18 cellular contexts compared by ENCODE assay signal in genomic region chr6:29725981-29726380, GRCh38. TPM values are rescaled to one million over a fixed set of nuclear protein-coding genes. Genes with fewer than 3 reads are reported as not detected.
DNase-seq lines count a peak whose midpoint lies in the region; ATAC-seq and TF ChIP-seq lines count a peak whose summit lies in the region.
"Had no signal": no experiment of that assay in that cellular context is flagged by ENCODE, and none has a peak within 500 bp of the region (broad histone marks: within the 10 kb centered on the region; RNA-seq: fewer than 3 reads in every experiment).

No MANE protein-coding gene starts in this region.

- peaks cover 48% of the 10 kb centered on the region for H3K36me3 Mint-ChIP-seq in activated naive CD4-positive, alpha-beta T cell treated with anti-CD3 and anti-CD28 coated beads for 36 hours (ENCODE audit: low read depth)
- peaks cover 40% of the 10 kb centered on the region for H3K36me3 Mint-ChIP-seq in T-cell
- peaks cover 52% of the 10 kb centered on the region for H3K36me3 Mint-ChIP-seq in stimulated activated memory B cell treated with anti-CD40 and anti-IgM and Interleukin-4, amounts not matched to agents 10 μg/mL and 1 μg/mL and 100 μg/mL, for 72 hours

- H3K4me1 Mint-ChIP-seq in activated naive CD4-positive, alpha-beta T cell treated with anti-CD3 and anti-CD28 coated beads for 36 hours (ENCODE audit: low read depth) = peaks cover 61% of the 10 kb centered on the region
- H3K4me1 Mint-ChIP-seq in T-cell = peaks cover 73 to 82% (median 81%) of the 10 kb centered on the region in 3 donors
- peaks cover 67% of the 10 kb centered on the region for H3K4me1 Mint-ChIP-seq in stimulated activated memory B cell treated with anti-CD40 and anti-IgM and Interleukin-4, amounts not matched to agents 10 μg/mL and 1 μg/mL and 100 μg/mL, for 72 hours

- POLR2A ChIA-PET in T-cell (lab: Charles Lee) = interaction anchor here (0.8 to 2.5 kb wide), 4 partner anchors 17 to 23 kb away, joined by 3 to 10 read pairs (median 6); no protein-coding TSS in a partner anchor

- intact Hi-C loops in activated naive CD4-positive, alpha-beta T cell treated with anti-CD3 and anti-CD28 coated beads for 36 hours (cut with micrococcal nuclease) = no loop called here
- intact Hi-C loops in stomach (cut with DNase I; ENCODE audit: low total_unique reads) = no loop called here

- WGBS in stomach, 5 donors = 71 to 87% (median 80%) methylated on average over 1 of the region's 1 CpG

- TF ChIP-seq POLR2A in stomach (IDR thresholded peaks at IDR 0.05) = no peak

- peak overlapping the region; percentile 90 for H3K4me3 Mint-ChIP-seq in activated naive CD4-positive, alpha-beta T cell treated with anti-CD3 and anti-CD28 coated beads for 36 hours
- H3K4me3 Mint-ChIP-seq in T-cell = peak overlapping the region; percentile 91 to 96 (median 94)
- H3K4me3 Mint-ChIP-seq in stimulated activated memory B cell treated with anti-CD40 and anti-IgM and Interleukin-4, amounts not matched to agents 10 μg/mL and 1 μg/mL and 100 μg/mL, for 72 hours = peak overlapping the region; percentile 92

- H3K27ac Mint-ChIP-seq in activated naive CD4-positive, alpha-beta T cell treated with anti-CD3 and anti-CD28 coated beads for 36 hours = peak overlapping the region; percentile 97
- peak overlapping the region; percentile 93 for H3K27ac Mint-ChIP-seq in T-cell
- peak overlapping the region; percentile 96 for H3K27ac Mint-ChIP-seq in stimulated activated memory B cell treated with anti-CD40 and anti-IgM and Interleukin-4, amounts not matched to agents 10 μg/mL and 1 μg/mL and 100 μg/mL, for 72 hours

- TF ChIP-seq CTCF in stomach (IDR thresholded peaks at IDR 0.05) = no peak

- ATAC-seq in T-cell (replicated peaks in 1 of 4) = no peak
- no peak for ATAC-seq in stimulated activated memory B cell treated with anti-CD40 and anti-IgM and Interleukin-4, amounts not matched to agents 10 μg/mL and 1 μg/mL and 100 μg/mL, for 72 hours
- ATAC-seq: K562 had no signal

- no peak for DNase-seq in activated naive CD4-positive, alpha-beta T cell treated with anti-CD3 and anti-CD28 coated beads for 36 hours
- no peak for DNase-seq in activated naive CD4-positive, alpha-beta T cell (lab: John Stamatoyannopoulos, UW)
- peak in 1 of 34 experiments; percentile 13 for DNase-seq in T-cell
- DNase-seq in effector memory CD4-positive, alpha-beta T cell = no peak
- no peak for DNase-seq in AG20443 (ENCODE audit: low spot score)
- no peak for DNase-seq in stimulated activated CD8-positive, alpha-beta memory T cell treated with anti-CD3 and anti-CD28 coated beads, Interleukin-4, amount 100 ng/mL, for 48 hours
- no peak for DNase-seq in stomach
- DNase-seq: dermis blood vessel endothelial cell; esophagus squamous epithelium; NCI-H1048; NCI-H82; stimulated activated CD4-positive, alpha-beta T cell treated with anti-CD3 and anti-CD28 coated beads, Interleukin-12 subunit alpha, Interleukin-12 subunit beta, amount 100 ng/mL, for 4 hours; substantia nigra had no signal

- TF ChIP-seq EP300 in stomach (IDR thresholded peaks at IDR 0.05) = no peak

- H3K4me1 ChIP-seq in effector memory CD4-positive, alpha-beta T cell (ENCODE audit: control insufficient read depth, insufficient read depth, low read length, poor library complexity, severe bottlenecking) = peaks cover 45% of the 10 kb centered on the region
- peaks cover 0 to 27% (median 22%) of the 10 kb centered on the region in 4 donors for H3K4me1 ChIP-seq in stomach
- H3K4me1 ChIP-seq: prostate gland had no signal

- H3K27ac ChIP-seq in effector memory CD4-positive, alpha-beta T cell (ENCODE audit: insufficient read depth, low read length, poor library complexity, severe bottlenecking) = peak overlapping the region; percentile 99
- peak overlapping the region in 1 of 5 donors; percentile 4 for H3K27ac ChIP-seq in stomach
- H3K27ac ChIP-seq: HL-60, prostate gland, VCaP had no signal

- no peaks in the 10 kb centered on the region for H3K27me3 ChIP-seq in effector memory CD4-positive, alpha-beta T cell (replicated peaks; ENCODE audit: control insufficient read depth, insufficient read depth, low read length, poor library complexity, severe bottlenecking)
- H3K27me3 ChIP-seq in stomach = no peaks in the 10 kb centered on the region
- H3K27me3 ChIP-seq: esophagus squamous epithelium had no signal

- no peaks in the 10 kb centered on the region for H3K27me3 Mint-ChIP-seq in activated naive CD4-positive, alpha-beta T cell treated with anti-CD3 and anti-CD28 coated beads for 36 hours (ENCODE audit: low read depth)
- no peaks in the 10 kb centered on the region for H3K27me3 Mint-ChIP-seq in T-cell
- H3K27me3 Mint-ChIP-seq in stimulated activated memory B cell treated with anti-CD40 and anti-IgM and Interleukin-4, amounts not matched to agents 10 μg/mL and 1 μg/mL and 100 μg/mL, for 72 hours = no peaks in the 10 kb centered on the region

- H3K4me3 ChIP-seq in effector memory CD4-positive, alpha-beta T cell (ENCODE audit: insufficient read depth, low read depth, low read length, poor library complexity, severe bottlenecking) = peak overlapping the region; percentile 95
- peak overlapping the region in 2 of 4 donors; percentile 90 to 92 for H3K4me3 ChIP-seq in stomach
- H3K4me3 ChIP-seq: K562, prostate gland had no signal

- CTCF ChIA-PET in activated naive CD4-positive, alpha-beta T cell treated with anti-CD3 and anti-CD28 coated beads for 36 hours (lab: Charles Lee) = interaction anchor here (0.6 to 2.9 kb wide), 9 partner anchors 11 to 85 kb away, joined by 3 to 13 read pairs (median 5); no protein-coding TSS in a partner anchor
- CTCF ChIA-PET in T-cell (lab: Charles Lee) = interaction anchor here in 1 of 2 donors (0.6 to 3.7 kb wide), 2 partner anchors 17 to 836 kb away, joined by 3 to 12 read pairs; no protein-coding TSS in a partner anchor

- H3K36me3 ChIP-seq in effector memory CD4-positive, alpha-beta T cell (ENCODE audit: control insufficient read depth, insufficient read depth, low read length) = peaks cover 37% of the 10 kb centered on the region
- peaks cover 4 to 44% (median 36%) of the 10 kb centered on the region in 4 donors for H3K36me3 ChIP-seq in stomach
- H3K36me3 ChIP-seq: prostate gland had no signal

- no peaks in the 10 kb centered on the region for H3K9me3 Mint-ChIP-seq in activated naive CD4-positive, alpha-beta T cell treated with anti-CD3 and anti-CD28 coated beads for 36 hours
- no peaks in the 10 kb centered on the region for H3K9me3 Mint-ChIP-seq in T-cell
- no peaks in the 10 kb centered on the region for H3K9me3 Mint-ChIP-seq in stimulated activated memory B cell treated with anti-CD40 and anti-IgM and Interleukin-4, amounts not matched to agents 10 μg/mL and 1 μg/mL and 100 μg/mL, for 72 hours

- H3K9me3 ChIP-seq in effector memory CD4-positive, alpha-beta T cell (ENCODE audit: control insufficient read depth, low read length) = no peaks in the 10 kb centered on the region
- H3K9me3 ChIP-seq in stomach = no peaks in the 10 kb centered on the region
- H3K9me3 ChIP-seq: esophagus squamous epithelium, prostate gland had no signal

RNA-seq across cellular contexts. Expression of gene HLA-F, which starts 2.7 kb away (rescaled TPM):
- total RNA-seq in activated naive CD4-positive, alpha-beta T cell treated with anti-CD3 and anti-CD28 coated beads for 36 hours = 100 to 1,000 TPM; 282 to 310 TPM
- total RNA-seq in T-cell (100 to 1,000 TPM; 600 to 951 (median 748) TPM), stomach (100 to 1,000 TPM in 3 of 5 donors, 10 to 100 TPM in 2; 32.7 to 115 (median 108) TPM)
- 100 to 1,000 TPM in 1 of 3 donors, 10 to 100 TPM in 2; 17.2 to 164 (median 44.4) TPM for polyA plus RNA-seq in stomach

RNA-seq across cellular contexts. Expression of gene ZFP57, which starts 45.0 kb away (rescaled TPM):
- not detected for total RNA-seq in activated naive CD4-positive, alpha-beta T cell treated with anti-CD3 and anti-CD28 coated beads for 36 hours
- total RNA-seq in T-cell (1 to 10 TPM in 1 of 5 donors, not detected in 4; 1.0 TPM), stomach (not detected)
- under 1 TPM in 1 of 3 donors, not detected in 2; 0.08 TPM for polyA plus RNA-seq in stomach
